In genomic region chr16:68529931-68530667, GRCh38 we compare ENCODE assay signal across 8 cellular contexts. TPM values are rescaled to one million over a fixed set of nuclear protein-coding genes. Genes with fewer than 3 reads are reported as not detected.
DNase-seq lines count a peak whose midpoint lies in the region; ATAC-seq and TF ChIP-seq lines count a peak whose summit lies in the region.

No MANE protein-coding gene starts in this region.

- no peak overlapping the region for H3K27ac ChIP-seq in ACC112 (ENCODE audit: low read depth, low read length)

- H3K27me3 ChIP-seq in ACC112 (ENCODE audit: insufficient read depth, low read length) = no peaks in the 10 kb centered on the region

- H3K4me3 Mint-ChIP-seq in activated CD8-positive, alpha-beta T cell treated with anti-CD3 and anti-CD28 coated beads for 36 hours = peak overlapping the region; percentile 82

- H3K4me1 Mint-ChIP-seq in activated CD8-positive, alpha-beta T cell treated with anti-CD3 and anti-CD28 coated beads for 36 hours (ENCODE audit: low read depth) = peaks cover 15% of the 10 kb centered on the region

- H3K27me3 Mint-ChIP-seq in activated CD8-positive, alpha-beta T cell treated with anti-CD3 and anti-CD28 coated beads for 36 hours = no peaks in the 10 kb centered on the region

- TF ChIP-seq CTCF in activated CD8-positive, alpha-beta T cell treated with anti-CD3 and anti-CD28 coated beads for 36 hours (IDR thresholded peaks at IDR 0.05) = no peak

- CTCF ChIA-PET in activated CD8-positive, alpha-beta T cell treated with anti-CD3 and anti-CD28 coated beads for 36 hours (lab: Charles Lee) = interaction anchor here (0.6 to 7.6 kb wide), 11 partner anchors 9 to 593 kb away, joined by 3 to 97 read pairs (median 5); partner anchors contain the start of gene ZFP90

- POLR2A ChIA-PET in activated CD8-positive, alpha-beta T cell treated with anti-CD3 and anti-CD28 coated beads for 36 hours (lab: Charles Lee) = interaction anchor here (1.0 to 1.3 kb wide), 3 partner anchors 9 to 10 kb away, joined by 3 to 4 read pairs (median 4); partner anchors contain the start of gene ZFP90

- H3K36me3 Mint-ChIP-seq in activated CD8-positive, alpha-beta T cell treated with anti-CD3 and anti-CD28 coated beads for 36 hours (ENCODE audit: low read depth) = peaks cover 11% of the 10 kb centered on the region

- H3K9me3 Mint-ChIP-seq in activated CD8-positive, alpha-beta T cell treated with anti-CD3 and anti-CD28 coated beads for 36 hours = peaks cover 8% of the 10 kb centered on the region

- H3K4me1 ChIP-seq in ACC112 (ENCODE audit: control insufficient read depth, insufficient read depth, low read length, unreplicated experiment) = peaks cover 4% of the 10 kb centered on the region

- peak overlapping the region; percentile 85 for H3K4me3 ChIP-seq in ACC112 (ENCODE audit: low read depth, low read length)

- peak; percentile 65 for DNase-seq in NCI-H526 treated with DMSO at 0.1 percent for 48 hours (lab: John Stamatoyannopoulos, UW)
- peak; percentile 93 for DNase-seq in activated CD8-positive, alpha-beta T cell treated with anti-CD3 and anti-CD28 coated beads for 36 hours
- peak; percentile 88 for DNase-seq in ecto neural progenitor cell (ENCODE audit: low spot score)
- peak; percentile 76 to 82 for DNase-seq in lung microvascular endothelial cell (ENCODE audit: low read depth in 2 of 2)
- peak; percentile 81 to 92 (median 87) for DNase-seq in stimulated activated CD4-positive, alpha-beta T cell treated with anti-CD3 and anti-CD28 coated beads, TNF-alpha, amount 100 ng/mL, for 24 hours (ENCODE audit: low read depth in 3 of 3)

- H3K79me2 ChIP-seq in ACC112 (ENCODE audit: control insufficient read depth, insufficient read depth, low read length, unreplicated experiment) = no peaks in the 10 kb centered on the region

- ATAC-seq in GM18909 (IDR thresholded peaks at IDR 0.05; ENCODE audit: poor library complexity, unreplicated experiment) = peak; percentile 75
- ATAC-seq in HG03432 (IDR thresholded peaks at IDR 0.05; ENCODE audit: unreplicated experiment) = peak; percentile 91
- ATAC-seq in activated CD8-positive, alpha-beta T cell treated with anti-CD3 and anti-CD28 coated beads for 36 hours = peak; percentile 83

- peak overlapping the region; percentile 74 for H3K27ac Mint-ChIP-seq in activated CD8-positive, alpha-beta T cell treated with anti-CD3 and anti-CD28 coated beads for 36 hours

- intact Hi-C loops in activated CD8-positive, alpha-beta T cell treated with anti-CD3 and anti-CD28 coated beads for 36 hours (cut with micrococcal nuclease) = loop anchor here (2.0 to 5.0 kb wide), 2 partner anchors 63 to 172 kb away; no protein-coding TSS in a partner anchor

- H3K36me3 ChIP-seq in ACC112 (ENCODE audit: insufficient read depth, low read length) = peaks cover 7% of the 10 kb centered on the region

- peak overlapping the region; percentile 91 for H2AFZ ChIP-seq in ACC112 (ENCODE audit: low read length, unreplicated experiment)

RNA-seq across cellular contexts. Expression of gene ZFP90, which starts 9.0 kb away (rescaled TPM):
- 10 to 100 TPM; 27.6 to 32.6 TPM for total RNA-seq in activated CD8-positive, alpha-beta T cell treated with anti-CD3 and anti-CD28 coated beads for 36 hours
- 12.4 and 14.7 TPM in 2 replicates for total RNA-seq in lung microvascular endothelial cell
